ENCODE assay signal across 12 cellular contexts in the genomic region with DNA sequence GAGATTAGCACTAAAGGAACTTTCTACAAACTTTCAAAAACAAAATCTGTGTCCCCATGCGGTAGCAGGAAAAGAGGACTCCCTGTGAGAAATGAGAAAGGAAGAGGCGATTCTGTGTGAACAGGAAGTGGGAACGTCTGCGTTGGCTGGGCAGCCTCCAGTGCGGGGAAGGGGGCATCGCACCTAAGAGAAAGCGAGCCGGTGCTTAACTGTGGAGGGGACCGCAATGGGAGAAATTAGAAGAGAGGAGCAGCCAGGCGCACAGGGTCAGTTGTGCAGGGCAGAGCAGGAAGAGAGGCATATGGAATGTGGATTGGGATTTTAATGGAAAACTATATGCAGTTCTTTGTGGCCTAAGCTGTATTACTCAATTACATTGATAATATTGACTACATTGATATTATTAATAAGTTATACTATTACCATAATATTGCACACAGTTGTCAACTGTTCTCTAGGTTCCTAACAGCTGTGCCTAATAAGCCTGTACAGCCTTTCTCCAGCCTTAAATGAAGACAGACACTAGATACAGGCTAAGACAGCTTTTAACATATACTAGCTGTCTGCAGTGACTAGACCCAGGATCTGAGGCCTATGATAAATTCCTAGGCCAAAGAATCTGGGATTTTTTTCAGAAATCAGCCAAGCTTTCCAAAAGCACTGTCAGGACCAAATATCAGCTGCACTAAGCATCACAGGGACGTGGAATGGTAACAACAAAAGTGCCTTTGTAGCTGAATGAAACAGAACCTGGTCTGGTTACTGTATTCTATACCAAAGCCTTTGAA.
A peak's percentile ranks its signal among the peaks of the same experiment; 100 is the strongest.
DNase-seq lines count a peak whose midpoint lies in the region; ATAC-seq and TF ChIP-seq lines count a peak whose summit lies in the region.
"Had no signal": no experiment of that assay in that cellular context is flagged by ENCODE, and none has a peak within 500 bp of the region (broad histone marks: within the 10 kb centered on the region; RNA-seq: fewer than 3 reads in every experiment).

No MANE protein-coding gene starts in this region.

- H3K4me2 ChIP-seq in DND-41 (ENCODE audit: insufficient read depth, low read length) = no peak overlapping the region

- H3K4me3 ChIP-seq in DND-41 (ENCODE audit: low read depth in 1 of 2, low read length in 2 of 2) = no peak overlapping the region
- H3K4me3 ChIP-seq in effector memory CD4-positive, alpha-beta T cell (ENCODE audit: insufficient read depth, low read depth, low read length, poor library complexity, severe bottlenecking) = no peak overlapping the region
- H3K4me3 ChIP-seq: ascending aorta had no signal

- TF ChIP-seq CTCF in DND-41 (IDR thresholded peaks at IDR 0.05; ENCODE audit: borderline replicate concordance, extremely low read depth, low read length, poor library complexity, severe bottlenecking) (no peak), RWPE1 (conservative IDR thresholded peaks at IDR 0.05; ENCODE audit: low read depth) (no peak), natural killer cell (IDR thresholded peaks at IDR 0.05) (no peak)

- H3K36me3 ChIP-seq in DND-41 (ENCODE audit: insufficient read depth, low read length) = no peaks in the 10 kb centered on the region
- H3K36me3 ChIP-seq in effector memory CD4-positive, alpha-beta T cell (ENCODE audit: control insufficient read depth, insufficient read depth, low read length) = no peaks in the 10 kb centered on the region
- H3K36me3 ChIP-seq: ascending aorta had no signal

- intact Hi-C loops in natural killer cell (cut with micrococcal nuclease) = no loop called here

- peak overlapping the region; percentile 67 to 71 for H3K27ac Mint-ChIP-seq in natural killer cell
- H3K27ac Mint-ChIP-seq: nephron progenitor cell had no signal

- no peaks in the 10 kb centered on the region for H3K36me3 Mint-ChIP-seq in natural killer cell

- peaks cover 55 to 65% of the 10 kb centered on the region in 2 donors for H3K4me1 Mint-ChIP-seq in natural killer cell

- H3K9ac ChIP-seq in DND-41 (ENCODE audit: low read depth, low read length) = no peak overlapping the region

- H3K79me2 ChIP-seq in DND-41 (ENCODE audit: insufficient read depth, low read length) = no peaks in the 10 kb centered on the region

- DNase-seq in DND-41 (peak; percentile 41), RWPE1 (ENCODE audit: low spot score) (no peak), natural killer cell (no peak), NCI-H2107 (lab: John Stamatoyannopoulos, UW) (no peak), superior temporal gyrus (ENCODE audit: extremely low spot score) (no peak), GF-D8 (lab: John Stamatoyannopoulos, UW) (no peak)
- DNase-seq in effector memory CD4-positive, alpha-beta T cell = no peak
- DNase-seq: KG1, NCI-H345, nephron progenitor cell had no signal

- TF ChIP-seq POLR2A in GM18505 (IDR thresholded peaks at IDR 0.05; ENCODE audit: borderline replicate concordance, extremely low read depth, insufficient read depth, insufficient read length) = no peak

- no peaks in the 10 kb centered on the region for H3K9me3 Mint-ChIP-seq in natural killer cell
- H3K9me3 Mint-ChIP-seq: nephron progenitor cell had no signal

- peaks cover 25 to 27% of the 10 kb centered on the region in 2 donors for H3K27me3 Mint-ChIP-seq in natural killer cell (ENCODE audit: low read depth in 2 of 2)

- H3K9me3 ChIP-seq in DND-41 (ENCODE audit: insufficient read depth, low read length, severe bottlenecking) = no peaks in the 10 kb centered on the region
- H3K9me3 ChIP-seq in effector memory CD4-positive, alpha-beta T cell (ENCODE audit: control insufficient read depth, low read length) = no peaks in the 10 kb centered on the region
- H3K9me3 ChIP-seq: ascending aorta had no signal

- no peak overlapping the region for H2AFZ ChIP-seq in DND-41 (ENCODE audit: low read depth, low read length)

- ATAC-seq in DND-41 (ENCODE audit: insufficient read depth, low read depth) (peak; percentile 61), natural killer cell (no peak), GM18505 (IDR thresholded peaks at IDR 0.05; ENCODE audit: unreplicated experiment) (no peak)

- peaks cover 5% of the 10 kb centered on the region; the same call in 1 of the 2 replicates for H4K20me1 ChIP-seq in DND-41 (ENCODE audit: insufficient read depth, low read length)

- H3K4me1 ChIP-seq in DND-41 (ENCODE audit: insufficient read depth, low read length) = peaks cover 51% of the 10 kb centered on the region
- H3K4me1 ChIP-seq in effector memory CD4-positive, alpha-beta T cell (ENCODE audit: control insufficient read depth, insufficient read depth, low read length, poor library complexity, severe bottlenecking) = peaks cover 62% of the 10 kb centered on the region

- POLR2A ChIA-PET in RWPE1 (lab: Yijun Ruan, JAX; ENCODE audit: low non-redundant PET) = no interaction called here

- H3K27me3 ChIP-seq in DND-41 (ENCODE audit: insufficient read depth, low read length, poor library complexity) = no peaks in the 10 kb centered on the region
- H3K27me3 ChIP-seq in effector memory CD4-positive, alpha-beta T cell (replicated peaks; ENCODE audit: control insufficient read depth, insufficient read depth, low read length, poor library complexity, severe bottlenecking) = no peaks in the 10 kb centered on the region
- H3K27me3 ChIP-seq: ascending aorta had no signal

- peak overlapping the region; percentile 77 for H3K4me3 Mint-ChIP-seq in natural killer cell
- H3K4me3 Mint-ChIP-seq: nephron progenitor cell had no signal

- H3K27ac ChIP-seq in DND-41 (ENCODE audit: low read length) (no peak overlapping the region), RWPE1 (peak overlapping the region; percentile 41; the same call in 1 of the 2 replicates)
- H3K27ac ChIP-seq in effector memory CD4-positive, alpha-beta T cell (ENCODE audit: insufficient read depth, low read length, poor library complexity, severe bottlenecking) = peak overlapping the region; percentile 16
- H3K27ac ChIP-seq: ascending aorta had no signal

- CTCF ChIA-PET in RWPE1 (lab: Yijun Ruan, JAX) = interaction anchor here (0.6 to 1.3 kb wide), 2 partner anchors 121 to 212 kb away, joined by 3 to 5 read pairs; no protein-coding TSS in a partner anchor
